Comparison of ENCODE assay signal across 10 cellular contexts in genomic region chr5:177448244-177448950, GRCh38. TPM values are rescaled to one million over a fixed set of nuclear protein-coding genes. Genes with fewer than 3 reads are reported as not detected.
A peak's percentile ranks its signal among the peaks of the same experiment; 100 is the strongest.
DNase-seq lines count a peak whose midpoint lies in the region; ATAC-seq and TF ChIP-seq lines count a peak whose summit lies in the region.
"Had no signal": no experiment of that assay in that cellular context is flagged by ENCODE, and none has a peak within 500 bp of the region (broad histone marks: within the 10 kb centered on the region; RNA-seq: fewer than 3 reads in every experiment).

No MANE protein-coding gene starts in this region.

- no peaks in the 10 kb centered on the region for H3K36me3 Mint-ChIP-seq in activated CD4-positive, alpha-beta T cell treated with anti-CD3 and anti-CD28 coated beads for 36 hours (ENCODE audit: low read depth)

- H3K36me3 ChIP-seq in effector memory CD4-positive, alpha-beta T cell (ENCODE audit: control insufficient read depth, insufficient read depth, low read length), result peaks cover 4% of the 10 kb centered on the region
- H3K36me3 ChIP-seq in testis (ENCODE audit: low read depth, missing control alignments), result no peaks in the 10 kb centered on the region
- H3K36me3 ChIP-seq: transverse colon had no signal

- no peak for ATAC-seq in activated CD4-positive, alpha-beta T cell treated with anti-CD3 and anti-CD28 coated beads for 36 hours
- no peak for ATAC-seq in HG02938 (IDR thresholded peaks at IDR 0.05; ENCODE audit: unreplicated experiment)

- peaks cover 41% of the 10 kb centered on the region for H3K4me1 ChIP-seq in effector memory CD4-positive, alpha-beta T cell (ENCODE audit: control insufficient read depth, insufficient read depth, low read length, poor library complexity, severe bottlenecking)
- peaks cover 17% of the 10 kb centered on the region for H3K4me1 ChIP-seq in testis

- H3K27ac Mint-ChIP-seq in activated CD4-positive, alpha-beta T cell treated with anti-CD3 and anti-CD28 coated beads for 36 hours, result peak overlapping the region; percentile 58

- intact Hi-C loops in activated CD4-positive, alpha-beta T cell treated with anti-CD3 and anti-CD28 coated beads for 36 hours (cut with DNase I, micrococcal nuclease), result no loop called here
- intact Hi-C loops in testis (cut with DNase I; ENCODE audit: low total_unique reads), result no loop called here

- H3K4me1 Mint-ChIP-seq in activated CD4-positive, alpha-beta T cell treated with anti-CD3 and anti-CD28 coated beads for 36 hours, result peaks cover 54% of the 10 kb centered on the region

- no peak overlapping the region for H3K4me3 ChIP-seq in effector memory CD4-positive, alpha-beta T cell (ENCODE audit: insufficient read depth, low read depth, low read length, poor library complexity, severe bottlenecking)
- H3K4me3 ChIP-seq in skeletal muscle cell (ENCODE audit: low read depth, low read length) (peak overlapping the region; percentile 65), testis (no peak overlapping the region)
- H3K4me3 ChIP-seq: transverse colon had no signal

- WGBS in testis, 2 donors, result 77% methylated on average over 6 of the region's 6 CpGs

- DNase-seq in activated CD4-positive, alpha-beta T cell treated with anti-CD3 and anti-CD28 coated beads for 36 hours, result no peak
- DNase-seq in activated CD4-positive, alpha-beta T cell treated with anti-CD3 and anti-CD28 coated beads, Interleukin-2, amount 50 U/mL, for 48 hours, result no peak
- DNase-seq in RWPE1 (ENCODE audit: low spot score), result no peak
- no peak for DNase-seq in effector memory CD4-positive, alpha-beta T cell
- no peak for DNase-seq in skeletal muscle cell (ENCODE audit: low read depth)
- DNase-seq in testis, result no peak
- DNase-seq in NCI-H146 treated with DMSO at 0.1 percent for 48 hours (lab: John Stamatoyannopoulos, UW; ENCODE audit: unreplicated experiment), result no peak
- DNase-seq: transverse colon had no signal

- H3K9me3 Mint-ChIP-seq in activated CD4-positive, alpha-beta T cell treated with anti-CD3 and anti-CD28 coated beads for 36 hours (ENCODE audit: low read depth), result no peaks in the 10 kb centered on the region

- no peaks in the 10 kb centered on the region for H3K9me3 ChIP-seq in effector memory CD4-positive, alpha-beta T cell (ENCODE audit: control insufficient read depth, low read length)
- no peaks in the 10 kb centered on the region for H3K9me3 ChIP-seq in testis
- H3K9me3 ChIP-seq: transverse colon had no signal

- peak overlapping the region; percentile 17 for H3K4me3 Mint-ChIP-seq in activated CD4-positive, alpha-beta T cell treated with anti-CD3 and anti-CD28 coated beads for 36 hours

- H3K27ac ChIP-seq in RWPE1 (peak overlapping the region; percentile 88), testis (no peak overlapping the region)
- H3K27ac ChIP-seq in effector memory CD4-positive, alpha-beta T cell (ENCODE audit: insufficient read depth, low read length, poor library complexity, severe bottlenecking), result peak overlapping the region; percentile 93
- H3K27ac ChIP-seq: coronary artery, transverse colon had no signal

- CTCF ChIA-PET in activated CD4-positive, alpha-beta T cell treated with anti-CD3 and anti-CD28 coated beads for 36 hours (lab: Charles Lee), result interaction anchor here (0.5 to 8.1 kb wide), 6 partner anchors 11 to 319 kb away, joined by 3 to 72 read pairs (median 5); no protein-coding TSS in a partner anchor
- CTCF ChIA-PET in RWPE1 (lab: Yijun Ruan, JAX), result interaction anchor here (0.6 to 12.5 kb wide), 7 partner anchors 9 to 627 kb away, joined by 3 to 148 read pairs (median 5); no protein-coding TSS in a partner anchor

- no peak for TF ChIP-seq POLR2A in testis (IDR thresholded peaks at IDR 0.05)

- H3K27me3 Mint-ChIP-seq in activated CD4-positive, alpha-beta T cell treated with anti-CD3 and anti-CD28 coated beads for 36 hours, result no peaks in the 10 kb centered on the region

- POLR2A ChIA-PET in activated CD4-positive, alpha-beta T cell treated with anti-CD3 and anti-CD28 coated beads for 36 hours (lab: Charles Lee), result interaction anchor here (0.6 to 9.3 kb wide), 6 partner anchors 9 to 118 kb away, joined by 3 to 85 read pairs (median 9); partner anchors contain the start of gene GRK6
- POLR2A ChIA-PET in RWPE1 (lab: Yijun Ruan, JAX; ENCODE audit: low non-redundant PET), result interaction anchor here (0.8 to 1.7 kb wide), 4 partner anchors 18 to 46 kb away, joined by 3 to 11 read pairs (median 5); partner anchors contain the start of gene GRK6

- no peak for TF ChIP-seq CTCF in RWPE1 (conservative IDR thresholded peaks at IDR 0.05; ENCODE audit: low read depth)
- TF ChIP-seq CTCF in testis (IDR thresholded peaks at IDR 0.05), result no peak

- H3K27me3 ChIP-seq in effector memory CD4-positive, alpha-beta T cell (replicated peaks; ENCODE audit: control insufficient read depth, insufficient read depth, low read length, poor library complexity, severe bottlenecking), result no peaks in the 10 kb centered on the region
- H3K27me3 ChIP-seq in testis, result no peaks in the 10 kb centered on the region

RNA-seq across cellular contexts. Expression of gene PRR7, which starts 1.8 kb away (rescaled TPM):
- 10 to 100 TPM; 12.3 to 13.0 TPM for total RNA-seq in activated CD4-positive, alpha-beta T cell treated with anti-CD3 and anti-CD28 coated beads for 36 hours
- 10 to 100 TPM; 19.9 to 23.2 TPM for total RNA-seq in testis
- 2.8 TPM for polyA plus RNA-seq in testis (ENCODE audit: insufficient read depth, low read depth, low replicate concordance)

RNA-seq across cellular contexts. Expression of gene GRK6, which starts 21.9 kb away (rescaled TPM):
- total RNA-seq in activated CD4-positive, alpha-beta T cell treated with anti-CD3 and anti-CD28 coated beads for 36 hours, result 100 to 1,000 TPM; 110 to 141 TPM
- 10 to 100 TPM; 51.8 to 57.0 TPM for total RNA-seq in testis
- polyA plus RNA-seq in testis (ENCODE audit: insufficient read depth, low read depth, low replicate concordance), result 32.6 TPM

RNA-seq across cellular contexts. Expression of gene DBN1, which starts 25.0 kb away (rescaled TPM):
- 10 to 100 TPM; 29.5 to 41.2 TPM for total RNA-seq in activated CD4-positive, alpha-beta T cell treated with anti-CD3 and anti-CD28 coated beads for 36 hours
- total RNA-seq in testis, result 10 to 100 TPM; 69.6 to 83.1 TPM
- 50.5 TPM for polyA plus RNA-seq in testis (ENCODE audit: insufficient read depth, low read depth, low replicate concordance)

RNA-seq across cellular contexts. Expression of gene F12, which starts 39.0 kb away (rescaled TPM):
- 1 to 10 TPM; 3.4 to 4.9 TPM for total RNA-seq in activated CD4-positive, alpha-beta T cell treated with anti-CD3 and anti-CD28 coated beads for 36 hours
- 1 to 10 TPM; 5.3 to 5.8 TPM for total RNA-seq in testis
- polyA plus RNA-seq in testis (ENCODE audit: insufficient read depth, low read depth, low replicate concordance), result 4.9 TPM

RNA-seq across cellular contexts. Expression of gene PFN3, which starts 47.9 kb away (rescaled TPM):
- total RNA-seq in activated CD4-positive, alpha-beta T cell treated with anti-CD3 and anti-CD28 coated beads for 36 hours, result not detected
- 10 to 100 TPM; 27.5 to 45.7 TPM for total RNA-seq in testis
- polyA plus RNA-seq in testis (ENCODE audit: insufficient read depth, low read depth, low replicate concordance), result 7.4 TPM
- total RNA-seq: transverse colon had no signal

Comparison
In these comparisons a context has a peak if more than half of its experiments do, and no peak if none do; other contexts are left out.
1. H3K27ac ChIP-seq: peak in RWPE1 (single experiment) and effector memory CD4-positive, alpha-beta T cell (single experiment); none in testis (0 of 2).